In genomic region chr6:121522771-121523386, GRCh38 we compare ENCODE assay signal across 1 cellular context.
TF ChIP-seq lines count a peak whose summit lies in the region.

No MANE protein-coding gene starts in this region.

TF ChIP-seq in GM23338, 12 proteins besides CTCF, POLR2A, EP300 and RAD21 (continued from another document):
- TF ChIP-seq ZNF462 (CRISPR knock-in tag; IDR thresholded peaks at IDR 0.05) = no peak
- no peak for TF ChIP-seq POLR2AphosphoS5 (IDR thresholded peaks at IDR 0.05; ENCODE audit: low read depth)
- TF ChIP-seq CREB1 (CRISPR knock-in tag; IDR thresholded peaks at IDR 0.05; ENCODE audit: low read depth) = no peak
- TF ChIP-seq, protein P1, sequence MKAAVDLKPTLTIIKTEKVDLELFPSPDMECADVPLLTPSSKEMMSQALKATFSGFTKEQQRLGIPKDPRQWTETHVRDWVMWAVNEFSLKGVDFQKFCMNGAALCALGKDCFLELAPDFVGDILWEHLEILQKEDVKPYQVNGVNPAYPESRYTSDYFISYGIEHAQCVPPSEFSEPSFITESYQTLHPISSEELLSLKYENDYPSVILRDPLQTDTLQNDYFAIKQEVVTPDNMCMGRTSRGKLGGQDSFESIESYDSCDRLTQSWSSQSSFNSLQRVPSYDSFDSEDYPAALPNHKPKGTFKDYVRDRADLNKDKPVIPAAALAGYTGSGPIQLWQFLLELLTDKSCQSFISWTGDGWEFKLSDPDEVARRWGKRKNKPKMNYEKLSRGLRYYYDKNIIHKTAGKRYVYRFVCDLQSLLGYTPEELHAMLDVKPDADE (IDR thresholded peaks at IDR 0.05) = no peak
- TF ChIP-seq ZNF331 (CRISPR knock-in tag; IDR thresholded peaks at IDR 0.05; ENCODE audit: low read depth) = no peak
TF ChIP-seq in GM23338: peak in this region for 0.
